In genomic region chr1:59161136-59161535, GRCh38 we compare ENCODE assay signal across 17 cellular contexts.
"Had no signal": no experiment of that assay in that cellular context is flagged by ENCODE, and none has a peak within 500 bp of the region (broad histone marks: within the 10 kb centered on the region; RNA-seq: fewer than 3 reads in every experiment).

No MANE protein-coding gene starts in this region.

- DNase-seq: Kasumi-1, MM.1S, NCI-H1092 treated with DMSO at 0.1 percent for 48 hours, NCI-H1436, NCI-H187, NCI-H2029 treated with DMSO at 0.1 percent for 48 hours, NCI-H2171 treated with DMSO at 0.1 percent for 48 hours, NCI-H524, NCI-H526 treated with DMSO at 0.1 percent for 48 hours, NCI-H774, Right ventricle myocardium superior, RPMI8226, SIG-M5 had no signal

- H3K4me2 ChIP-seq: KMS-11 had no signal

- ATAC-seq: K562 had no signal

- H3K4me3 ChIP-seq: K562, SJSA1, SK-N-MC had no signal

- H3K27ac ChIP-seq: KMS-11, SJSA1, SK-N-MC had no signal

- H3K36me3 ChIP-seq: SJSA1 had no signal

- H3K9ac ChIP-seq: KMS-11 had no signal

- H3K27me3 ChIP-seq: SJSA1 had no signal
